1 cellular context compared by ENCODE assay signal in the genomic region with DNA sequence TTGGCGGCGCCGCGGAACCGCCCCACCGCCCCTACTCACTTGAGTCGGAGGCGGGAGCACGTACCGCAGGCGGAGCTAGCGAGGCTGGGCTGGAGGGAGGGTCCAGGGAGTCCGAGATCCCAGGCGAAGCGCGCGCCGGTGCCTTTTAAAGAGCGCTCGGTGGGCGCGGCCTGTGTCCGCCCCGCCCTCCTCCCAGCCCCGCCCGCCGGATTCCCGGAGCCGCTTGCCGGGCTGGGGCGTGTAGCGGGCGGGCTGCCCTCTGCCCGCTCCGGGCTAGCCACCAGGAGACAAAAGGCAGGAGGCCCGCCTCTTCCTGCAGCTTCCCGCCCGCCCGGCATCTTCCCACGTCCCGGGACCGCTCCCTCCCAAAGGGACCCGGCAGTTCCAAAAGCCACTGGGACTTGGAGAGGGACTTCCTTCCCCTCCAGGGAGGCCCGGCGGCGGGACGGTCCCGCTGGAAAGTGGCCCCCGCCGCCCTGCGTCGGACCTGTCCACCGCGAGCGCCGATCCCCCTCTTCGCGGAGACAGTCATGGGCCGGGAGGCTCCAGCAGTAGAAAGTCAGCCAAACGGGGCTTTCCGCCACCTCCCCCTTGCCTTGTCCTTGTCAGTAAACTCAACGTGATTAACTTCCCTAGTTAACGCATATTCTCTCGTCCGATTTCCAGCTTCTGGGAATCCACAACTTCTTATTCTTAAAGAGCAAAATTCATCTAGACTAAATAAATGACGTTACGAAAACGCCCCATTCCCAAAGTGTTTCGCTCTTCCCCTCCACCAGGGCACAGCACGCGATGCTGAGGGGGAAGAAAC.
TF ChIP-seq lines count a peak whose summit lies in the region.

Gene CSRP2, minus strand, starts transcription at position 121 of the 811 bp plus-strand sequence. CDS start 12,759 bp downstream, outside the sequence.

TF ChIP-seq in HepG2, 621 proteins besides CTCF, POLR2A, EP300 and RAD21 (continued from another document and continues in another):
- peak in 1 of 2 experiments; percentile 44; a peak in 1 of 4 replicates for TF ChIP-seq HMGXB4 (CRISPR knock-in tag; IDR thresholded peaks at IDR 0.05; ENCODE audit: borderline replicate concordance in 1 of 2, low read depth in 1 of 2)
- no peak for TF ChIP-seq ZBTB7B (CRISPR knock-in tag; IDR thresholded peaks at IDR 0.05)
- TF ChIP-seq MIER3 (CRISPR knock-in tag; IDR thresholded peaks at IDR 0.05; ENCODE audit: borderline replicate concordance): no peak
- no peak for TF ChIP-seq EZH2 (conservative IDR thresholded peaks at IDR 0.05; ENCODE audit: low read depth, low read length)
- TF ChIP-seq KMT2A (CRISPR knock-in tag; IDR thresholded peaks at IDR 0.05): 0 out of 2 replicates have a peak, but pooled peaks have one; percentile 38
- no peak for TF ChIP-seq JDP2 (CRISPR knock-in tag; IDR thresholded peaks at IDR 0.05; ENCODE audit: borderline replicate concordance)
- no peak for TF ChIP-seq TP53 (CRISPR knock-in tag; conservative IDR thresholded peaks at IDR 0.05)
- TF ChIP-seq, protein P1, sequence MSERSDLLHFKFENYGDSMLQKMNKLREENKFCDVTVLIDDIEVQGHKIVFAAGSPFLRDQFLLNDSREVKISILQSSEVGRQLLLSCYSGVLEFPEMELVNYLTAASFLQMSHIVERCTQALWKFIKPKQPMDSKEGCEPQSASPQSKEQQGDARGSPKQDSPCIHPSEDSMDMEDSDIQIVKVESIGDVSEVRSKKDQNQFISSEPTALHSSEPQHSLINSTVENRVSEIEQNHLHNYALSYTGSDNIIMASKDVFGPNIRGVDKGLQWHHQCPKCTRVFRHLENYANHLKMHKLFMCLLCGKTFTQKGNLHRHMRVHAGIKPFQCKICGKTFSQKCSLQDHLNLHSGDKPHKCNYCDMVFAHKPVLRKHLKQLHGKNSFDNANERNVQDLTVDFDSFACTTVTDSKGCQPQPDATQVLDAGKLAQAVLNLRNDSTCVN (CRISPR knock-in tag; IDR thresholded peaks at IDR 0.05; ENCODE audit: borderline replicate concordance): no peak
- no peak for TF ChIP-seq RBAK (CRISPR knock-in tag; IDR thresholded peaks at IDR 0.05)
- no peak for TF ChIP-seq ERF (CRISPR knock-in tag; IDR thresholded peaks at IDR 0.05)
- TF ChIP-seq ZNF775 (CRISPR knock-in tag; IDR thresholded peaks at IDR 0.05; ENCODE audit: borderline replicate concordance): no peak
- TF ChIP-seq SIX4 (CRISPR knock-in tag; IDR thresholded peaks at IDR 0.05): no peak
- TF ChIP-seq, protein P2, sequence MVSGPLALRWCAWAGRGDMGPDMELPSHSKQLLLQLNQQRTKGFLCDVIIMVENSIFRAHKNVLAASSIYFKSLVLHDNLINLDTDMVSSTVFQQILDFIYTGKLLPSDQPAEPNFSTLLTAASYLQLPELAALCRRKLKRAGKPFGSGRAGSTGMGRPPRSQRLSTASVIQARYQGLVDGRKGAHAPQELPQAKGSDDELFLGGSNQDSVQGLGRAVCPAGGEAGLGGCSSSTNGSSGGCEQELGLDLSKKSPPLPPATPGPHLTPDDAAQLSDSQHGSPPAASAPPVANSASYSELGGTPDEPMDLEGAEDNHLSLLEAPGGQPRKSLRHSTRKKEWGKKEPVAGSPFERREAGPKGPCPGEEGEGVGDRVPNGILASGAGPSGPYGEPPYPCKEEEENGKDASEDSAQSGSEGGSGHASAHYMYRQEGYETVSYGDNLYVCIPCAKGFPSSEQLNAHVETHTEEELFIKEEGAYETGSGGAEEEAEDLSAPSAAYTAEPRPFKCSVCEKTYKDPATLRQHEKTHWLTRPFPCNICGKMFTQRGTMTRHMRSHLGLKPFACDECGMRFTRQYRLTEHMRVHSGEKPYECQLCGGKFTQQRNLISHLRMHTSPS (CRISPR knock-in tag; IDR thresholded peaks at IDR 0.05; ENCODE audit: low read depth): no peak
- no peak for TF ChIP-seq SRY (CRISPR knock-in tag; IDR thresholded peaks at IDR 0.05)
- no peak for TF ChIP-seq FOXK2 (IDR thresholded peaks at IDR 0.05)
- TF ChIP-seq, protein P3, sequence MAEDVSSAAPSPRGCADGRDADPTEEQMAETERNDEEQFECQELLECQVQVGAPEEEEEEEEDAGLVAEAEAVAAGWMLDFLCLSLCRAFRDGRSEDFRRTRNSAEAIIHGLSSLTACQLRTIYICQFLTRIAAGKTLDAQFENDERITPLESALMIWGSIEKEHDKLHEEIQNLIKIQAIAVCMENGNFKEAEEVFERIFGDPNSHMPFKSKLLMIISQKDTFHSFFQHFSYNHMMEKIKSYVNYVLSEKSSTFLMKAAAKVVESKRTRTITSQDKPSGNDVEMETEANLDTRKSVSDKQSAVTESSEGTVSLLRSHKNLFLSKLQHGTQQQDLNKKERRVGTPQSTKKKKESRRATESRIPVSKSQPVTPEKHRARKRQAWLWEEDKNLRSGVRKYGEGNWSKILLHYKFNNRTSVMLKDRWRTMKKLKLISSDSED (CRISPR knock-in tag; IDR thresholded peaks at IDR 0.05): no peak
- no peak for TF ChIP-seq NR2F2 (IDR thresholded peaks at IDR 0.05; ENCODE audit: borderline replicate concordance, low read depth)
- no peak for TF ChIP-seq HDAC1 (CRISPR knock-in tag; IDR thresholded peaks at IDR 0.05)
- TF ChIP-seq ZNF569 (CRISPR knock-in tag; IDR thresholded peaks at IDR 0.05; ENCODE audit: borderline replicate concordance): no peak
- no peak for TF ChIP-seq ZNF512 (CRISPR knock-in tag; IDR thresholded peaks at IDR 0.05)
- no peak for TF ChIP-seq ZNF225 (CRISPR knock-in tag; IDR thresholded peaks at IDR 0.05)
- TF ChIP-seq TMF1 (CRISPR knock-in tag; IDR thresholded peaks at IDR 0.05; ENCODE audit: low read depth): no peak
- TF ChIP-seq CBX1 (IDR thresholded peaks at IDR 0.05; ENCODE audit: low read depth): no peak
- no peak for TF ChIP-seq NKX3-1 (CRISPR knock-in tag; IDR thresholded peaks at IDR 0.05)
- no peak for TF ChIP-seq ZNF264 (CRISPR knock-in tag; IDR thresholded peaks at IDR 0.05)
- TF ChIP-seq, protein P4, sequence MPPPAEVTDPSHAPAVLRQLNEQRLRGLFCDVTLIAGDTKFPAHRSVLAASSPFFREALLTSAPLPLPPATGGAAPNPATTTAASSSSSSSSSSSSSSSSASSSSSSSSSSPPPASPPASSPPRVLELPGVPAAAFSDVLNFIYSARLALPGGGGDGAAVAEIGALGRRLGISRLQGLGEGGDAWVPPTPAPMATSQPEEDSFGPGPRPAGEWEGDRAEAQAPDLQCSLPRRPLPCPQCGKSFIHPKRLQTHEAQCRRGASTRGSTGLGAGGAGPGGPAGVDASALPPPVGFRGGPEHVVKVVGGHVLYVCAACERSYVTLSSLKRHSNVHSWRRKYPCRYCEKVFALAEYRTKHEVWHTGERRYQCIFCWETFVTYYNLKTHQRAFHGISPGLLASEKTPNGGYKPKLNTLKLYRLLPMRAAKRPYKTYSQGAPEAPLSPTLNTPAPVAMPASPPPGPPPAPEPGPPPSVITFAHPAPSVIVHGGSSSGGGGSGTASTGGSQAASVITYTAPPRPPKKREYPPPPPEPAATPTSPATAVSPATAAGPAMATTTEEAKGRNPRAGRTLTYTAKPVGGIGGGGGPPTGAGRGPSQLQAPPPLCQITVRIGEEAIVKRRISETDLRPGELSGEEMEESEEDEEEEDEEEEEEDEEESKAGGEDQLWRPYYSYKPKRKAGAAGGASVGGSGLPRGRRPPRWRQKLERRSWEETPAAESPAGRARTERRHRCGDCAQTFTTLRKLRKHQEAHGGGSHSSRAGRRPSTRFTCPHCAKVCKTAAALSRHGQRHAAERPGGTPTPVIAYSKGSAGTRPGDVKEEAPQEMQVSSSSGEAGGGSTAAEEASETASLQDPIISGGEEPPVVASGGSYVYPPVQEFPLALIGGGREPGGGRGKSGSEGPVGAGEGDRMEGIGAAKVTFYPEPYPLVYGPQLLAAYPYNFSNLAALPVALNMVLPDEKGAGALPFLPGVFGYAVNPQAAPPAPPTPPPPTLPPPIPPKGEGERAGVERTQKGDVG (CRISPR knock-in tag; IDR thresholded peaks at IDR 0.05; ENCODE audit: borderline replicate concordance): no peak
- no peak for TF ChIP-seq ATF5 (CRISPR knock-in tag; IDR thresholded peaks at IDR 0.05; ENCODE audit: low read depth)
- TF ChIP-seq KLF12 (CRISPR knock-in tag; IDR thresholded peaks at IDR 0.05; ENCODE audit: borderline replicate concordance): peak; percentile 70; the same call in 1 of the 2 replicates
- no peak for TF ChIP-seq WIZ (CRISPR knock-in tag; IDR thresholded peaks at IDR 0.05)
- TF ChIP-seq ZBTB49 (CRISPR knock-in tag; IDR thresholded peaks at IDR 0.05; ENCODE audit: borderline replicate concordance): no peak
- TF ChIP-seq NR1H2 (CRISPR knock-in tag; IDR thresholded peaks at IDR 0.05; ENCODE audit: borderline replicate concordance, low read depth): no peak
- no peak; the same call in 1 of the 2 replicates for TF ChIP-seq ZNF564 (CRISPR knock-in tag; IDR thresholded peaks at IDR 0.05)
- no peak for TF ChIP-seq ZNF350 (CRISPR knock-in tag; IDR thresholded peaks at IDR 0.05; ENCODE audit: borderline replicate concordance, low read depth)
- TF ChIP-seq, protein P5, sequence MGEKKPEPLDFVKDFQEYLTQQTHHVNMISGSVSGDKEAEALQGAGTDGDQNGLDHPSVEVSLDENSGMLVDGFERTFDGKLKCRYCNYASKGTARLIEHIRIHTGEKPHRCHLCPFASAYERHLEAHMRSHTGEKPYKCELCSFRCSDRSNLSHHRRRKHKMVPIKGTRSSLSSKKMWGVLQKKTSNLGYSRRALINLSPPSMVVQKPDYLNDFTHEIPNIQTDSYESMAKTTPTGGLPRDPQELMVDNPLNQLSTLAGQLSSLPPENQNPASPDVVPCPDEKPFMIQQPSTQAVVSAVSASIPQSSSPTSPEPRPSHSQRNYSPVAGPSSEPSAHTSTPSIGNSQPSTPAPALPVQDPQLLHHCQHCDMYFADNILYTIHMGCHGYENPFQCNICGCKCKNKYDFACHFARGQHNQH (CRISPR knock-in tag; IDR thresholded peaks at IDR 0.05): no peak
- no peak for TF ChIP-seq STAT5B (CRISPR knock-in tag; IDR thresholded peaks at IDR 0.05)
- no peak for TF ChIP-seq ZNF335 (CRISPR knock-in tag; IDR thresholded peaks at IDR 0.05)
- TF ChIP-seq ZNF883 (CRISPR knock-in tag; IDR thresholded peaks at IDR 0.05; ENCODE audit: not compliant biosample characterization): no peak
- TF ChIP-seq SIN3A (IDR thresholded peaks at IDR 0.05; ENCODE audit: borderline replicate concordance, low read depth, low read length): no peak
- TF ChIP-seq ARHGAP35 (CRISPR knock-in tag; IDR thresholded peaks at IDR 0.05; ENCODE audit: borderline replicate concordance): no peak
- TF ChIP-seq HNRNPUL1 (IDR thresholded peaks at IDR 0.05; ENCODE audit: low read depth, low read length): no peak
- TF ChIP-seq SALL2 (CRISPR knock-in tag; IDR thresholded peaks at IDR 0.05): no peak
- TF ChIP-seq HNF4A (CRISPR knock-in tag; IDR thresholded peaks at IDR 0.05): no peak
- no peak for TF ChIP-seq FOXM1 (CRISPR knock-in tag; IDR thresholded peaks at IDR 0.05)
- no peak for TF ChIP-seq ARID3A (IDR thresholded peaks at IDR 0.05; ENCODE audit: low read depth, low read length)
- no peak for TF ChIP-seq JUN (CRISPR knock-in tag; IDR thresholded peaks at IDR 0.05)
- no peak for TF ChIP-seq PHF5A (CRISPR knock-in tag; IDR thresholded peaks at IDR 0.05; ENCODE audit: low read depth, unreplicated experiment)
